10 cellular contexts compared by ENCODE assay signal in the genomic region with DNA sequence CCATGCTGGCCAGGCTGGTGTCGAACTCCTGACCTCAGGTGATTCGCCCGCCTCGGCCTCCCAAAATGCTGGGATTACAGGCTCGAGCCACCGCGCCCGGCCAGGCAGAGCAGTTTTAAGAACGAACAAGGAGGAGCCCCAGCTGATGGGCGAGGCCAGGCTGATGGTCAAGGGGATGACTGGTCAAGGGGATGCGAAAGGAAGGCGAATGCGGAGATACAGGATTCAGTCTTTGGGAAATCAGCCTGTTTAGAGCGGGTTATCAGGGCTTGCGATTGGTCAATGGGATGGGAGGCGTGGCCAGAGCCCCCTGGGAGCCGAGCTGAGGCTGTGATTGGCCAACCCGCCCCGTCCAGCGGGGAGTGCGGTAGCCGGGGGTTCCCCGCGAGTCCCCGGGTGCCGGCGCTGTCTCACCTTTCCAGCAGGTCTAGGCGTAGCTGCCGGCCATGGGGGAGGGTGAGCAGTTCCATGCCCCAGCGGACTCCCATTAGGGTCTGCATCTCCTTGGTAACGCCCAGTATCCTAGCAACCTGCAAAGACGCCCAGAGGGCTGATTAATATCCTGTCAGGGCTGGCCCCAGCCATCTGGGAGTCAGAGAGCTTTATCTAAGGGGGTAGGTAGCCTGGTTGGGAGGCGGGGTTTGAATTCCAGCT. TPM values are rescaled to one million over a fixed set of nuclear protein-coding genes. Genes with fewer than 3 reads are reported as not detected.
DNase-seq lines count a peak whose midpoint lies in the region; ATAC-seq and FAIRE-seq lines count a peak whose summit lies in the region.
"Had no signal": no experiment of that assay in that cellular context is flagged by ENCODE, and none has a peak within 500 bp of the region (broad histone marks: within the 10 kb centered on the region; RNA-seq: fewer than 3 reads in every experiment).

No MANE protein-coding gene starts in this region.

- H3K36me3 ChIP-seq in small intestine (ENCODE audit: control insufficient read depth in 2 of 2, insufficient read depth in 2 of 2, low read length in 2 of 2): no peaks in the 10 kb centered on the region

- 22 to 55% (median 36%) methylated on average over 28 to 33 of the region's 33 CpGs for WGBS in small intestine, 3 donors

- intact Hi-C loops in left cardiac atrium (cut with DNase I): no loop called here

- no peak for FAIRE-seq in RCC 7860 (lab: Jason Lieb, UNC)
- no peak for FAIRE-seq in small intestine (lab: Jason Lieb, UNC)

- H3K4me3 ChIP-seq in small intestine (ENCODE audit: low read depth in 1 of 2, low read length in 2 of 2): no peak overlapping the region

- no peak overlapping the region for H3K27ac ChIP-seq in small intestine (ENCODE audit: low read depth in 1 of 2, low read length in 1 of 2)
- H3K27ac ChIP-seq: neutrophil had no signal

- no peaks in the 10 kb centered on the region for H3K4me1 ChIP-seq in small intestine (ENCODE audit: control insufficient read depth in 2 of 2, insufficient read depth in 1 of 2, low read depth in 1 of 2, low read length in 1 of 2)

- H3K9me3 ChIP-seq in small intestine (ENCODE audit: control insufficient read depth, low read depth): no peaks in the 10 kb centered on the region
- H3K9me3 ChIP-seq: neutrophil had no signal

- ATAC-seq in left cardiac atrium: peak; percentile 32 to 42

- H3K27me3 ChIP-seq in small intestine (ENCODE audit: control insufficient read depth in 2 of 2, insufficient read depth in 2 of 2, low read length in 2 of 2): no peaks in the 10 kb centered on the region
- H3K27me3 ChIP-seq: neutrophil had no signal

- peak; percentile 61 for DNase-seq in DMS153 (lab: John Stamatoyannopoulos, UW)
- no peak for DNase-seq in DMS153 treated with DMSO at 0.1 percent for 48 hours (lab: John Stamatoyannopoulos, UW; ENCODE audit: unreplicated experiment)
- DNase-seq in RCC 7860 (ENCODE audit: low spot score): peak; percentile 34
- DNase-seq in left cardiac atrium: no peak
- DNase-seq in small intestine: peak; percentile 22
- no peak for DNase-seq in stimulated activated CD4-positive, alpha-beta T cell treated with anti-CD3 and anti-CD28 coated beads, Interleukin-2, amount 100 ng/mL, for 24 hours
- DNase-seq in occipital lobe (lab: John Stamatoyannopoulos, UW): no peak
- no peak for DNase-seq in amniotic stem cell (lab: John Stamatoyannopoulos, UW)

RNA-seq across cellular contexts. Expression of gene TOR2A, which starts 7.5 kb away (rescaled TPM):
- total RNA-seq in left cardiac atrium (1 to 10 TPM; 5.1 TPM), occipital lobe (7.0 TPM)
- 10 to 100 TPM; 13.2 to 24.0 (median 23.8) TPM for polyA plus RNA-seq in small intestine

RNA-seq across cellular contexts. Expression of gene TTC16, which starts 26.7 kb away (rescaled TPM):
- total RNA-seq in left cardiac atrium (under 1 TPM; 0.05 to 0.09 TPM), occipital lobe (not detected)
- polyA plus RNA-seq in small intestine: under 1 TPM in 1 of 3 donors, not detected in 2; 0.01 TPM

RNA-seq across cellular contexts. Expression of gene PTRH1, which starts 27.1 kb away (rescaled TPM):
- total RNA-seq in left cardiac atrium (10 to 100 TPM; 12.3 to 14.3 TPM), occipital lobe (5.0 TPM)
- polyA plus RNA-seq in small intestine: 10 to 100 TPM in 2 of 3 donors, 1 to 10 TPM in 1; 3.4 to 16.8 (median 13.0) TPM

RNA-seq across cellular contexts. Expression of gene CFAP157, which starts 35.8 kb away (rescaled TPM):
- total RNA-seq in left cardiac atrium (not detected), occipital lobe (0.16 TPM)
- under 1 TPM in 1 of 3 donors, not detected in 2; 0.12 TPM for polyA plus RNA-seq in small intestine
- total RNA-seq: A172 had no signal

RNA-seq across cellular contexts. Expression of gene SH2D3C, which starts 35.9 kb away (rescaled TPM):
- total RNA-seq in left cardiac atrium (10 to 100 TPM; 18.4 to 21.5 TPM), occipital lobe (5.1 TPM)
- polyA plus RNA-seq in small intestine: 10 to 100 TPM in 1 of 3 donors, 1 to 10 TPM in 1, under 1 TPM in 1; 0.67 to 12.6 (median 3.8) TPM

Comparison
In these comparisons a context has a peak if more than half of its experiments do, and no peak if none do; other contexts are left out.
1. DNase-seq: peak in DMS153 (single experiment), RCC 7860 (single experiment) and small intestine (single experiment); none in DMS153 treated with DMSO at 0.1 percent for 48 hours (single experiment), left cardiac atrium (single experiment), stimulated activated CD4-positive, alpha-beta T cell treated with anti-CD3 and anti-CD28 coated beads, Interleukin-2, amount 100 ng/mL, for 24 hours (0 of 2), occipital lobe (single experiment) and amniotic stem cell (single experiment).